Comparison of ENCODE assay signal across 17 cellular contexts in genomic region chr7:142916508-142916907, GRCh38. TPM values are rescaled to one million over a fixed set of nuclear protein-coding genes. Genes with fewer than 3 reads are reported as not detected.
A peak's percentile ranks its signal among the peaks of the same experiment; 100 is the strongest.
DNase-seq lines count a peak whose midpoint lies in the region; ATAC-seq and TF ChIP-seq lines count a peak whose summit lies in the region.
"Had no signal": no experiment of that assay in that cellular context is flagged by ENCODE, and none has a peak within 500 bp of the region (broad histone marks: within the 10 kb centered on the region; RNA-seq: fewer than 3 reads in every experiment).

No MANE protein-coding gene starts in this region.

- peak overlapping the region; percentile 70 for H3K27ac Mint-ChIP-seq in T-helper 17 cell
- no peak overlapping the region for H3K27ac Mint-ChIP-seq in stimulated activated memory B cell treated with anti-CD40 and anti-IgM and Interleukin-4, amounts not matched to agents 10 μg/mL and 1 μg/mL and 100 μg/mL, for 72 hours
- H3K27ac Mint-ChIP-seq: CD14-positive monocyte; CD8-positive, alpha-beta T cell; IgD-negative memory B cell had no signal

- ATAC-seq in T-helper 17 cell (no peak), GM18873 (IDR thresholded peaks at IDR 0.05; ENCODE audit: low FRiP score, unreplicated experiment) (no peak)
- no peak for ATAC-seq in stimulated activated memory B cell treated with anti-CD40 and anti-IgM and Interleukin-4, amounts not matched to agents 10 μg/mL and 1 μg/mL and 100 μg/mL, for 72 hours
- ATAC-seq: A549; CD8-positive, alpha-beta T cell had no signal

- H3K4me1 ChIP-seq in vagina, result no peaks in the 10 kb centered on the region
- H3K4me1 ChIP-seq: A549, BE2C had no signal

- H3K9me3 ChIP-seq in T-helper 17 cell (ENCODE audit: control insufficient read depth, low read length, poor library complexity, severe bottlenecking), result no peaks in the 10 kb centered on the region
- no peaks in the 10 kb centered on the region for H3K9me3 ChIP-seq in vagina
- H3K9me3 ChIP-seq: A549, BE2C had no signal

- no peaks in the 10 kb centered on the region for H3K36me3 ChIP-seq in vagina
- H3K36me3 ChIP-seq: BE2C had no signal

- no peak for TF ChIP-seq POLR2A in vagina (IDR thresholded peaks at IDR 0.05)

- no peak overlapping the region for H3K4me3 Mint-ChIP-seq in T-helper 17 cell
- no peak overlapping the region for H3K4me3 Mint-ChIP-seq in stimulated activated memory B cell treated with anti-CD40 and anti-IgM and Interleukin-4, amounts not matched to agents 10 μg/mL and 1 μg/mL and 100 μg/mL, for 72 hours
- H3K4me3 Mint-ChIP-seq: CD14-positive monocyte; CD8-positive, alpha-beta T cell; IgD-negative memory B cell had no signal

- H3K4me1 Mint-ChIP-seq in T-helper 17 cell, result peaks cover 2% of the 10 kb centered on the region
- H3K4me1 Mint-ChIP-seq in stimulated activated memory B cell treated with anti-CD40 and anti-IgM and Interleukin-4, amounts not matched to agents 10 μg/mL and 1 μg/mL and 100 μg/mL, for 72 hours, result no peaks in the 10 kb centered on the region

- H3K27me3 ChIP-seq in vagina, result no peaks in the 10 kb centered on the region
- H3K27me3 ChIP-seq: BE2C had no signal

- H3K4me3 ChIP-seq in vagina, result no peak overlapping the region
- H3K4me3 ChIP-seq: A549, GM23248 had no signal

- H3K27ac ChIP-seq in vagina, result no peak overlapping the region
- H3K27ac ChIP-seq: A549, GM23248 had no signal

- peak; percentile 58 for DNase-seq in DMS79 treated with DMSO at 0.1 percent for 48 hours (lab: John Stamatoyannopoulos, UW)
- DNase-seq in T-helper 17 cell, result no peak
- peak; percentile 58 for DNase-seq in kidney tubule cell (ENCODE audit: low spot score)
- peak; percentile 55 to 81 for DNase-seq in vagina (ENCODE audit: extremely low spot score in 2 of 2)
- no peak for DNase-seq in NCI-H1694 (lab: John Stamatoyannopoulos, UW)
- DNase-seq: BE2C; CD8-positive, alpha-beta T cell; COR-L47; DMS153; GF-D8; GM23248 had no signal

- peaks cover 64% of the 10 kb centered on the region for H3K27me3 Mint-ChIP-seq in T-helper 17 cell
- peaks cover 42% of the 10 kb centered on the region for H3K27me3 Mint-ChIP-seq in stimulated activated memory B cell treated with anti-CD40 and anti-IgM and Interleukin-4, amounts not matched to agents 10 μg/mL and 1 μg/mL and 100 μg/mL, for 72 hours

- intact Hi-C loops in vagina (cut with DNase I), result no loop called here

- H3K9me3 Mint-ChIP-seq in stimulated activated memory B cell treated with anti-CD40 and anti-IgM and Interleukin-4, amounts not matched to agents 10 μg/mL and 1 μg/mL and 100 μg/mL, for 72 hours, result no peaks in the 10 kb centered on the region
- H3K9me3 Mint-ChIP-seq: CD8-positive, alpha-beta T cell; IgD-negative memory B cell had no signal

- TF ChIP-seq CTCF in vagina (IDR thresholded peaks at IDR 0.05), result no peak

- peaks cover 2% of the 10 kb centered on the region for H3K36me3 Mint-ChIP-seq in T-helper 17 cell (ENCODE audit: low read depth)
- no peaks in the 10 kb centered on the region for H3K36me3 Mint-ChIP-seq in stimulated activated memory B cell treated with anti-CD40 and anti-IgM and Interleukin-4, amounts not matched to agents 10 μg/mL and 1 μg/mL and 100 μg/mL, for 72 hours
- H3K36me3 Mint-ChIP-seq: CD14-positive monocyte; CD8-positive, alpha-beta T cell; IgD-negative memory B cell had no signal

RNA-seq across cellular contexts. Expression of gene TRPV5, which starts 17.0 kb away (rescaled TPM):
- total RNA-seq in T-helper 17 cell (not detected), vagina (not detected)
- total RNA-seq: CD8-positive, alpha-beta T cell; GM23248; HT-29 had no signal

RNA-seq across cellular contexts. Expression of gene LLCFC1, which starts 22.8 kb away (rescaled TPM):
- total RNA-seq in T-helper 17 cell (not detected), vagina (not detected)
- total RNA-seq: CD8-positive, alpha-beta T cell; GM23248; HT-29 had no signal

RNA-seq across cellular contexts. Expression of gene TRPV6, which starts 31.0 kb away (rescaled TPM):
- total RNA-seq in T-helper 17 cell (not detected), vagina (7.9 TPM)
- total RNA-seq: CD8-positive, alpha-beta T cell; GM23248 had no signal

RNA-seq across cellular contexts. Expression of gene KEL, which starts 45.7 kb away (rescaled TPM):
- 1 to 10 TPM in 1 of 2 donors, under 1 TPM in 1; 0.52 to 3.3 TPM for total RNA-seq in T-helper 17 cell
- 2.2 TPM for total RNA-seq in vagina
- total RNA-seq: GM23248 had no signal

Comparison
In these comparisons a context has a peak if more than half of its experiments do, and no peak if none do; other contexts are left out.
1. DNase-seq: peak in DMS79 treated with DMSO at 0.1 percent for 48 hours (single experiment), kidney tubule cell (single experiment) and vagina (2 of 2); none in T-helper 17 cell (0 of 3) and NCI-H1694 (single experiment).